19 cellular contexts compared by ENCODE assay signal in genomic region chr2:120474486-120474885, GRCh38.
"Had no signal": no experiment of that assay in that cellular context is flagged by ENCODE, and none has a peak within 500 bp of the region (broad histone marks: within the 10 kb centered on the region; RNA-seq: fewer than 3 reads in every experiment).

No MANE protein-coding gene starts in this region.

- H3K4me3 ChIP-seq: dorsolateral prefrontal cortex, gastroesophageal sphincter, heart left ventricle, psoas muscle had no signal

- H3K27ac ChIP-seq: dorsolateral prefrontal cortex, gastroesophageal sphincter, heart left ventricle, psoas muscle had no signal

- H3K27me3 ChIP-seq: dorsolateral prefrontal cortex, gastroesophageal sphincter, heart left ventricle had no signal

- H3K36me3 ChIP-seq: gastroesophageal sphincter, heart left ventricle, thoracic aorta had no signal

- DNase-seq: activated B cell treated with CpG ODN at 0.5 μM for 24 hours; activated CD4-positive, alpha-beta memory T cell treated with anti-CD3 and anti-CD28 coated beads, Interleukin-2, amount 10 ng/mL, durations not matched to agents 7 days and 5 days; activated CD4-positive, alpha-beta T cell treated with anti-CD3 and anti-CD28 coated beads for 4 hours; activated CD8-positive, alpha-beta memory T cell treated with anti-CD3 and anti-CD28 coated beads, Interleukin-2, amount 10 ng/mL, durations not matched to agents 7 days and 5 days; activated naive CD4-positive, alpha-beta T cell treated with Interleukin-2 at 50 U/mL for 16 hours; activated naive CD8-positive, alpha-beta T cell treated with anti-CD3 and anti-CD28 coated beads, Interleukin-2, amount 10 ng/mL, durations not matched to agents 7 days and 5 days; amygdala; central memory CD4-positive, alpha-beta T cell; erythroblast; heart left ventricle; kidney glomerular epithelial cell; psoas muscle; right cardiac atrium; stimulated activated CD4-positive, alpha-beta T cell treated with anti-CD3 and anti-CD28 coated beads, Interleukin-4, amount 100 ng/mL, for 24 hours; T-cell had no signal

- H3K9me3 ChIP-seq: thoracic aorta had no signal

- ATAC-seq: activated CD8-positive, alpha-beta memory T cell treated with anti-CD3 and anti-CD28 coated beads, Interleukin-2, amount 10 ng/mL, durations not matched to agents 7 days and 5 days; gastroesophageal sphincter; heart left ventricle; psoas muscle; right cardiac atrium; stimulated activated effector memory CD8-positive, alpha-beta T cell treated with anti-CD3 and anti-CD28 coated beads, Interleukin-12 subunit alpha, Interleukin-12 subunit beta, amount 100 ng/mL, for 72 hours; T-cell had no signal
